In genomic region chr3:31448882-31449243, GRCh38 we compare ENCODE assay signal across 12 cellular contexts.
A peak's percentile ranks its signal among the peaks of the same experiment; 100 is the strongest.
DNase-seq lines count a peak whose midpoint lies in the region; ATAC-seq and TF ChIP-seq lines count a peak whose summit lies in the region.
"Had no signal": no experiment of that assay in that cellular context is flagged by ENCODE, and none has a peak within 500 bp of the region (broad histone marks: within the 10 kb centered on the region; RNA-seq: fewer than 3 reads in every experiment).

No MANE protein-coding gene starts in this region.

- CTCF ChIA-PET in HCT116 (lab: Charles Lee) = interaction anchor here (1.5 kb wide), 1 partner anchor 515 kb away, joined by 3 read pairs; no protein-coding TSS in a partner anchor

- POLR2A ChIA-PET in HCT116 (lab: Charles Lee) = no interaction called here

- H3K4me1 Mint-ChIP-seq in activated naive CD4-positive, alpha-beta T cell treated with anti-CD3 and anti-CD28 coated beads, Interleukin-2, amount 50 U/mL, for 24 hours = peaks cover 27% of the 10 kb centered on the region
- H3K4me1 Mint-ChIP-seq in endothelial cell (ENCODE audit: unreplicated experiment) = no peaks in the 10 kb centered on the region

- peak; percentile 26; the same call in 1 of the 2 replicates for ATAC-seq in HCT116
- ATAC-seq in HG03460 (IDR thresholded peaks at IDR 0.05; ENCODE audit: unreplicated experiment) = peak; percentile 21

- peaks cover 0 to 9% of the 10 kb centered on the region in 2 experiments; a peak in 1 of 4 replicates for H3K4me1 ChIP-seq in HCT116 (ENCODE audit: control insufficient read depth in 1 of 2, insufficient read depth in 2 of 2, low read length in 2 of 2)
- H3K4me1 ChIP-seq: upper lobe of right lung had no signal

- RAD21 ChIA-PET in HCT116 (lab: Charles Lee; ENCODE audit: low non-redundant PET in 1 of 2, low total read pairs in 2 of 2, uncharacterized antibody in 2 of 2, unreplicated experiment in 2 of 2) = no interaction called here

- H3K4me2 ChIP-seq in HCT116 (ENCODE audit: low read length) = no peak overlapping the region
- H3K4me2 ChIP-seq: smooth muscle cell had no signal

- TF ChIP-seq CTCF in HCT116 (IDR thresholded peaks at IDR 0.05 in 2 of 3, conservative IDR thresholded peaks at IDR 0.05 in 1 of 3; ENCODE audit: borderline replicate concordance in 1 of 3, insufficient read depth in 1 of 3, low read depth in 2 of 3, low read length in 2 of 3) = no peak
- no peak for TF ChIP-seq CTCF in endothelial cell (IDR thresholded peaks at IDR 0.05; ENCODE audit: unreplicated experiment)

- TF ChIP-seq POLR2A in HCT116 (IDR thresholded peaks at IDR 0.05; ENCODE audit: borderline replicate concordance, extremely low read depth, insufficient read depth, insufficient read length) = no peak

- TF ChIP-seq RAD21 in HCT116 (IDR thresholded peaks at IDR 0.05; ENCODE audit: low read depth) = no peak

- peaks cover 5% of the 10 kb centered on the region for H3K9me3 Mint-ChIP-seq in activated naive CD4-positive, alpha-beta T cell treated with anti-CD3 and anti-CD28 coated beads, Interleukin-2, amount 50 U/mL, for 24 hours
- no peaks in the 10 kb centered on the region for H3K9me3 Mint-ChIP-seq in endothelial cell (ENCODE audit: unreplicated experiment)

- no peaks in the 10 kb centered on the region for H3K79me2 ChIP-seq in HCT116 (ENCODE audit: insufficient read depth, low read length)

- peaks cover 2% of the 10 kb centered on the region for H3K36me3 Mint-ChIP-seq in activated naive CD4-positive, alpha-beta T cell treated with anti-CD3 and anti-CD28 coated beads, Interleukin-2, amount 50 U/mL, for 24 hours
- H3K36me3 Mint-ChIP-seq in endothelial cell (ENCODE audit: low read depth, unreplicated experiment) = no peaks in the 10 kb centered on the region

- no peaks in the 10 kb centered on the region for H3K27me3 ChIP-seq in HCT116 (ENCODE audit: insufficient read depth, low read length)
- H3K27me3 ChIP-seq: upper lobe of right lung had no signal

- no TSS peak for BruUV-seq in HCT116 (replicated peaks; lab: Mats Ljungman, UMichigan)

- no peak overlapping the region for H3K9ac ChIP-seq in HCT116 (ENCODE audit: low read length)

- H2AFZ ChIP-seq in HCT116 (ENCODE audit: low read depth, low read length, poor library complexity, severe bottlenecking) = no peak overlapping the region

- H3K9me3 ChIP-seq in HCT116 (ENCODE audit: control insufficient read depth in 1 of 2, insufficient read depth in 1 of 2, low read depth in 1 of 2, low read length in 2 of 2) = no peaks in the 10 kb centered on the region
- H3K9me3 ChIP-seq: upper lobe of right lung had no signal

- peak overlapping the region; percentile 14 for H3K27ac Mint-ChIP-seq in activated naive CD4-positive, alpha-beta T cell treated with anti-CD3 and anti-CD28 coated beads, Interleukin-2, amount 50 U/mL, for 24 hours
- H3K27ac Mint-ChIP-seq in endothelial cell (ENCODE audit: unreplicated experiment) = no peak overlapping the region

- no peaks in the 10 kb centered on the region for H3K36me3 ChIP-seq in HCT116 (ENCODE audit: control insufficient read depth in 1 of 2, insufficient read depth in 2 of 2, low read length in 2 of 2)
- H3K36me3 ChIP-seq: upper lobe of right lung had no signal

- no peaks in the 10 kb centered on the region for H4K20me1 ChIP-seq in HCT116 (ENCODE audit: insufficient read depth)

- H3K27ac ChIP-seq in HCT116 (ENCODE audit: low read depth, low read length) = no peak overlapping the region
- H3K27ac ChIP-seq: upper lobe of right lung had no signal

- no peaks in the 10 kb centered on the region for H3K27me3 Mint-ChIP-seq in activated naive CD4-positive, alpha-beta T cell treated with anti-CD3 and anti-CD28 coated beads, Interleukin-2, amount 50 U/mL, for 24 hours
- H3K27me3 Mint-ChIP-seq in endothelial cell (ENCODE audit: unreplicated experiment) = peaks cover 5% of the 10 kb centered on the region

- no peaks in the 10 kb centered on the region for H3K9me2 ChIP-seq in HCT116 (ENCODE audit: insufficient read depth)

- H3K4me3 ChIP-seq in HCT116 (replicated peaks in 1 of 2; ENCODE audit: low read depth in 1 of 2, low read length in 2 of 2) = no peak overlapping the region
- H3K4me3 ChIP-seq: smooth muscle cell, upper lobe of right lung had no signal

- peak overlapping the region; percentile 6 for H3K4me3 Mint-ChIP-seq in activated naive CD4-positive, alpha-beta T cell treated with anti-CD3 and anti-CD28 coated beads, Interleukin-2, amount 50 U/mL, for 24 hours
- H3K4me3 Mint-ChIP-seq in endothelial cell (ENCODE audit: unreplicated experiment) = no peak overlapping the region

- intact Hi-C loops in HCT116 (cut with micrococcal nuclease) = loop anchor here (5.0 kb wide), 2 partner anchors 522 to 682 kb away; no protein-coding TSS in a partner anchor

- DNase-seq in activated naive CD4-positive, alpha-beta T cell treated with Interleukin-2 at 50 U/mL for 16 hours = no peak
- DNase-seq in HCT116 (ENCODE audit: low read depth, low spot score) (no peak), myocyte (ENCODE audit: low read depth) (peak; percentile 57), NCI-H510A (lab: John Stamatoyannopoulos, UW) (no peak), retina (no peak), endothelial cell (ENCODE audit: low spot score) (no peak)
- DNase-seq: activated T-cell treated with anti-CD3 and anti-CD28 coated beads for 4 hours, head of caudate nucleus had no signal

TF ChIP-seq in HCT116, 20 proteins besides CTCF, POLR2A, EP300 and RAD21:
- TF ChIP-seq SP1 (IDR thresholded peaks at IDR 0.05; ENCODE audit: low read depth) (no peak), ZNF274 (IDR thresholded peaks at IDR 0.05; ENCODE audit: low read depth, low read length) (no peak), CEBPB (IDR thresholded peaks at IDR 0.05; ENCODE audit: low read depth) (no peak), EZH2 (IDR thresholded peaks at IDR 0.05) (no peak), ZFX (IDR thresholded peaks at IDR 0.05) (no peak), EGR1 (IDR thresholded peaks at IDR 0.05; ENCODE audit: low read depth) (no peak), TCF7L2 (IDR thresholded peaks at IDR 0.05; ENCODE audit: borderline replicate concordance, extremely low read depth, insufficient read depth, insufficient read length) (no peak), SIN3A (IDR thresholded peaks at IDR 0.05; ENCODE audit: low read depth) (no peak), POLR2AphosphoS5 (IDR thresholded peaks at IDR 0.05; ENCODE audit: low read depth, low read length) (no peak), CBX3 (IDR thresholded peaks at IDR 0.05; ENCODE audit: low read depth) (no peak), ELF1 (IDR thresholded peaks at IDR 0.05; ENCODE audit: borderline replicate concordance, low read depth) (no peak), EZH2phosphoT487 (IDR thresholded peaks at IDR 0.05; ENCODE audit: borderline replicate concordance) (no peak), FOSL1 (IDR thresholded peaks at IDR 0.05; ENCODE audit: low read depth) (no peak)
- TF ChIP-seq, protein P1, sequence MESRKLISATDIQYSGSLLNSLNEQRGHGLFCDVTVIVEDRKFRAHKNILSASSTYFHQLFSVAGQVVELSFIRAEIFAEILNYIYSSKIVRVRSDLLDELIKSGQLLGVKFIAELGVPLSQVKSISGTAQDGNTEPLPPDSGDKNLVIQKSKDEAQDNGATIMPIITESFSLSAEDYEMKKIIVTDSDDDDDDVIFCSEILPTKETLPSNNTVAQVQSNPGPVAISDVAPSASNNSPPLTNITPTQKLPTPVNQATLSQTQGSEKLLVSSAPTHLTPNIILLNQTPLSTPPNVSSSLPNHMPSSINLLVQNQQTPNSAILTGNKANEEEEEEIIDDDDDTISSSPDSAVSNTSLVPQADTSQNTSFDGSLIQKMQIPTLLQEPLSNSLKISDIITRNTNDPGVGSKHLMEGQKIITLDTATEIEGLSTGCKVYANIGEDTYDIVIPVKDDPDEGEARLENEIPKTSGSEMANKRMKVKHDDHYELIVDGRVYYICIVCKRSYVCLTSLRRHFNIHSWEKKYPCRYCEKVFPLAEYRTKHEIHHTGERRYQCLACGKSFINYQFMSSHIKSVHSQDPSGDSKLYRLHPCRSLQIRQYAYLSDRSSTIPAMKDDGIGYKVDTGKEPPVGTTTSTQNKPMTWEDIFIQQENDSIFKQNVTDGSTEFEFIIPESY (IDR thresholded peaks at IDR 0.05; ENCODE audit: extremely low read depth, insufficient replicate concordance, low read length) = no peak
- TF ChIP-seq, protein P2, sequence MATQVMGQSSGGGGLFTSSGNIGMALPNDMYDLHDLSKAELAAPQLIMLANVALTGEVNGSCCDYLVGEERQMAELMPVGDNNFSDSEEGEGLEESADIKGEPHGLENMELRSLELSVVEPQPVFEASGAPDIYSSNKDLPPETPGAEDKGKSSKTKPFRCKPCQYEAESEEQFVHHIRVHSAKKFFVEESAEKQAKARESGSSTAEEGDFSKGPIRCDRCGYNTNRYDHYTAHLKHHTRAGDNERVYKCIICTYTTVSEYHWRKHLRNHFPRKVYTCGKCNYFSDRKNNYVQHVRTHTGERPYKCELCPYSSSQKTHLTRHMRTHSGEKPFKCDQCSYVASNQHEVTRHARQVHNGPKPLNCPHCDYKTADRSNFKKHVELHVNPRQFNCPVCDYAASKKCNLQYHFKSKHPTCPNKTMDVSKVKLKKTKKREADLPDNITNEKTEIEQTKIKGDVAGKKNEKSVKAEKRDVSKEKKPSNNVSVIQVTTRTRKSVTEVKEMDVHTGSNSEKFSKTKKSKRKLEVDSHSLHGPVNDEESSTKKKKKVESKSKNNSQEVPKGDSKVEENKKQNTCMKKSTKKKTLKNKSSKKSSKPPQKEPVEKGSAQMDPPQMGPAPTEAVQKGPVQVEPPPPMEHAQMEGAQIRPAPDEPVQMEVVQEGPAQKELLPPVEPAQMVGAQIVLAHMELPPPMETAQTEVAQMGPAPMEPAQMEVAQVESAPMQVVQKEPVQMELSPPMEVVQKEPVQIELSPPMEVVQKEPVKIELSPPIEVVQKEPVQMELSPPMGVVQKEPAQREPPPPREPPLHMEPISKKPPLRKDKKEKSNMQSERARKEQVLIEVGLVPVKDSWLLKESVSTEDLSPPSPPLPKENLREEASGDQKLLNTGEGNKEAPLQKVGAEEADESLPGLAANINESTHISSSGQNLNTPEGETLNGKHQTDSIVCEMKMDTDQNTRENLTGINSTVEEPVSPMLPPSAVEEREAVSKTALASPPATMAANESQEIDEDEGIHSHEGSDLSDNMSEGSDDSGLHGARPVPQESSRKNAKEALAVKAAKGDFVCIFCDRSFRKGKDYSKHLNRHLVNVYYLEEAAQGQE (IDR thresholded peaks at IDR 0.05; ENCODE audit: low read depth) = no peak
- TF ChIP-seq, protein P3, sequence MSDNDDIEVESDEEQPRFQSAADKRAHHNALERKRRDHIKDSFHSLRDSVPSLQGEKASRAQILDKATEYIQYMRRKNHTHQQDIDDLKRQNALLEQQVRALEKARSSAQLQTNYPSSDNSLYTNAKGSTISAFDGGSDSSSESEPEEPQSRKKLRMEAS (IDR thresholded peaks at IDR 0.05) = no peak
- TF ChIP-seq, protein P4, sequence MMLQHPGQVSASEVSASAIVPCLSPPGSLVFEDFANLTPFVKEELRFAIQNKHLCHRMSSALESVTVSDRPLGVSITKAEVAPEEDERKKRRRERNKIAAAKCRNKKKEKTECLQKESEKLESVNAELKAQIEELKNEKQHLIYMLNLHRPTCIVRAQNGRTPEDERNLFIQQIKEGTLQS (IDR thresholded peaks at IDR 0.05) = no peak
